In genomic region chr1:87328121-87329050, GRCh38 we compare ENCODE assay signal across 1 cellular context.
TF ChIP-seq lines count a peak whose summit lies in the region.

A gene with protein sequence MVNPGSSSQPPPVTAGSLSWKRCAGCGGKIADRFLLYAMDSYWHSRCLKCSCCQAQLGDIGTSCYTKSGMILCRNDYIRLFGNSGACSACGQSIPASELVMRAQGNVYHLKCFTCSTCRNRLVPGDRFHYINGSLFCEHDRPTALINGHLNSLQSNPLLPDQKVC (plus strand): TSS chr1:87328880. CDS start chr1:87332016, 3,136 bp downstream.

TF ChIP-seq in K562, 482 proteins besides CTCF, POLR2A, EP300 and RAD21 (continued from another document and continues in another):
- TF ChIP-seq MGA (IDR thresholded peaks at IDR 0.05) (0 out of 2 replicates have a peak, but pooled peaks have one; percentile 9), ZNF316 (IDR thresholded peaks at IDR 0.05) (no peak), UBTF (IDR thresholded peaks at IDR 0.05; ENCODE audit: borderline replicate concordance in 1 of 2, low read depth in 2 of 2, low read length in 2 of 2) (peak; percentile 62 to 95; a peak in 3 of 4 replicates), RAD51 (IDR thresholded peaks at IDR 0.05; ENCODE audit: borderline replicate concordance, low read depth) (no peak), ZBTB1 (CRISPR knock-in tag; IDR thresholded peaks at IDR 0.05; ENCODE audit: borderline replicate concordance, low read depth) (0 out of 2 replicates have a peak, but pooled peaks have one; percentile 21), SRF (CRISPR knock-in tag; IDR thresholded peaks at IDR 0.05) (0 out of 4 replicates have a peak, but pooled peaks of 1 of the 2 experiments have one; percentile 19), ZNF584 (CRISPR knock-in tag; IDR thresholded peaks at IDR 0.05; ENCODE audit: low read depth) (no peak), MTA3 (IDR thresholded peaks at IDR 0.05; ENCODE audit: borderline replicate concordance) (peak; percentile 74; the same call in 1 of the 2 replicates), CGGBP1 (CRISPR knock-in tag; IDR thresholded peaks at IDR 0.05) (no peak), RBBP5 (IDR thresholded peaks at IDR 0.05; ENCODE audit: borderline replicate concordance, insufficient read depth, low read length, poor library complexity, severe bottlenecking) (no peak), BRD4 (IDR thresholded peaks at IDR 0.05) (no peak), YY1 (IDR thresholded peaks at IDR 0.05; ENCODE audit: borderline replicate concordance in 1 of 3, control insufficient read depth in 1 of 3, extremely low read depth in 1 of 3, insufficient read depth in 3 of 3, insufficient read length in 1 of 3, insufficient replicate concordance in 2 of 3, low read depth in 1 of 3, low read length in 2 of 3) (peak in 1 of 3 experiments; percentile 39), HEY1 (CRISPR knock-in tag; IDR thresholded peaks at IDR 0.05; ENCODE audit: borderline replicate concordance) (no peak), E2F1 (CRISPR knock-in tag; IDR thresholded peaks at IDR 0.05) (0 out of 2 replicates have a peak, but pooled peaks have one; percentile 30), THRA (IDR thresholded peaks at IDR 0.05) (no peak), ZNF174 (CRISPR knock-in tag; IDR thresholded peaks at IDR 0.05) (no peak), SMARCE1 (IDR thresholded peaks at IDR 0.05) (no peak), RNF2 (IDR thresholded peaks at IDR 0.05) (no peak), ZNF384 (IDR thresholded peaks at IDR 0.05; ENCODE audit: low read depth, low read length) (no peak; the same call in 1 of the 2 replicates)
- TF ChIP-seq, protein P1, sequence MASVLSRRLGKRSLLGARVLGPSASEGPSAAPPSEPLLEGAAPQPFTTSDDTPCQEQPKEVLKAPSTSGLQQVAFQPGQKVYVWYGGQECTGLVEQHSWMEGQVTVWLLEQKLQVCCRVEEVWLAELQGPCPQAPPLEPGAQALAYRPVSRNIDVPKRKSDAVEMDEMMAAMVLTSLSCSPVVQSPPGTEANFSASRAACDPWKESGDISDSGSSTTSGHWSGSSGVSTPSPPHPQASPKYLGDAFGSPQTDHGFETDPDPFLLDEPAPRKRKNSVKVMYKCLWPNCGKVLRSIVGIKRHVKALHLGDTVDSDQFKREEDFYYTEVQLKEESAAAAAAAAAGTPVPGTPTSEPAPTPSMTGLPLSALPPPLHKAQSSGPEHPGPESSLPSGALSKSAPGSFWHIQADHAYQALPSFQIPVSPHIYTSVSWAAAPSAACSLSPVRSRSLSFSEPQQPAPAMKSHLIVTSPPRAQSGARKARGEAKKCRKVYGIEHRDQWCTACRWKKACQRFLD (CRISPR knock-in tag; IDR thresholded peaks at IDR 0.05), result peak; percentile 57; the same call in 1 of the 2 replicates
- TF ChIP-seq, protein P2, sequence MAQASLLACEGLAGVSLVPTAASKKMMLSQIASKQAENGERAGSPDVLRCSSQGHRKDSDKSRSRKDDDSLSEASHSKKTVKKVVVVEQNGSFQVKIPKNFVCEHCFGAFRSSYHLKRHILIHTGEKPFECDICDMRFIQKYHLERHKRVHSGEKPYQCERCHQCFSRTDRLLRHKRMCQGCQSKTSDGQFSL (CRISPR knock-in tag; IDR thresholded peaks at IDR 0.05), result peak; percentile 50; the same call in 1 of the 2 replicates
- TF ChIP-seq, protein P2 (tag; IDR thresholded peaks at IDR 0.05), result no peak
- TF ChIP-seq, protein P3, sequence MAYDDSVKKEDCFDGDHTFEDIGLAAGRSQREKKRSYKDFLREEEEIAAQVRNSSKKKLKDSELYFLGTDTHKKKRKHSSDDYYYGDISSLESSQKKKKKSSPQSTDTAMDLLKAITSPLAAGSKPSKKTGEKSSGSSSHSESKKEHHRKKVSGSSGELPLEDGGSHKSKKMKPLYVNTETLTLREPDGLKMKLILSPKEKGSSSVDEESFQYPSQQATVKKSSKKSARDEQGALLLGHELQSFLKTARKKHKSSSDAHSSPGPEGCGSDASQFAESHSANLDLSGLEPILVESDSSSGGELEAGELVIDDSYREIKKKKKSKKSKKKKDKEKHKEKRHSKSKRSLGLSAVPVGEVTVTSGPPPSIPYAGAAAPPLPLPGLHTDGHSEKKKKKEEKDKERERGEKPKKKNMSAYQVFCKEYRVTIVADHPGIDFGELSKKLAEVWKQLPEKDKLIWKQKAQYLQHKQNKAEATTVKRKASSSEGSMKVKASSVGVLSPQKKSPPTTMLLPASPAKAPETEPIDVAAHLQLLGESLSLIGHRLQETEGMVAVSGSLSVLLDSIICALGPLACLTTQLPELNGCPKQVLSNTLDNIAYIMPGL (CRISPR knock-in tag; IDR thresholded peaks at IDR 0.05), result no peak
- TF ChIP-seq, protein P4, sequence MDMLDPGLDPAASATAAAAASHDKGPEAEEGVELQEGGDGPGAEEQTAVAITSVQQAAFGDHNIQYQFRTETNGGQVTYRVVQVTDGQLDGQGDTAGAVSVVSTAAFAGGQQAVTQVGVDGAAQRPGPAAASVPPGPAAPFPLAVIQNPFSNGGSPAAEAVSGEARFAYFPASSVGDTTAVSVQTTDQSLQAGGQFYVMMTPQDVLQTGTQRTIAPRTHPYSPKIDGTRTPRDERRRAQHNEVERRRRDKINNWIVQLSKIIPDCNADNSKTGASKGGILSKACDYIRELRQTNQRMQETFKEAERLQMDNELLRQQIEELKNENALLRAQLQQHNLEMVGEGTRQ (CRISPR knock-in tag; IDR thresholded peaks at IDR 0.05), result no peak
- TF ChIP-seq, protein P5, sequence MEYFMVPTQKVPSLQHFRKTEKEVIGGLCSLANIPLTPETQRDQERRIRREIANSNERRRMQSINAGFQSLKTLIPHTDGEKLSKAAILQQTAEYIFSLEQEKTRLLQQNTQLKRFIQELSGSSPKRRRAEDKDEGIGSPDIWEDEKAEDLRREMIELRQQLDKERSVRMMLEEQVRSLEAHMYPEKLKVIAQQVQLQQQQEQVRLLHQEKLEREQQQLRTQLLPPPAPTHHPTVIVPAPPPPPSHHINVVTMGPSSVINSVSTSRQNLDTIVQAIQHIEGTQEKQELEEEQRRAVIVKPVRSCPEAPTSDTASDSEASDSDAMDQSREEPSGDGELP (CRISPR knock-in tag; IDR thresholded peaks at IDR 0.05; ENCODE audit: borderline replicate concordance), result peak; percentile 65
